Comparison of ENCODE assay signal across 21 cellular contexts in genomic region chr4:108950158-108950915, GRCh38.
A peak's percentile ranks its signal among the peaks of the same experiment; 100 is the strongest.
DNase-seq lines count a peak whose midpoint lies in the region; ATAC-seq, FAIRE-seq and TF ChIP-seq lines count a peak whose summit lies in the region.
"Had no signal": no experiment of that assay in that cellular context is flagged by ENCODE, and none has a peak within 500 bp of the region (broad histone marks: within the 10 kb centered on the region; RNA-seq: fewer than 3 reads in every experiment).

No MANE protein-coding gene starts in this region.

- H3K9me3 ChIP-seq in K562 (replicated peaks; ENCODE audit: control insufficient read depth, insufficient read depth, low read depth, low read length) (no peaks in the 10 kb centered on the region), neural cell (ENCODE audit: low read length) (no peaks in the 10 kb centered on the region), colonic mucosa (no peaks in the 10 kb centered on the region)
- H3K9me3 ChIP-seq: BLaER1, Peyer's patch had no signal

- BruUV-seq in K562 (replicated peaks; lab: Mats Ljungman, UMichigan), result no TSS peak

- TF ChIP-seq POLR2A in K562 (conservative IDR thresholded peaks at IDR 0.05), result no peak

- H3K27me3 ChIP-seq in K562 (ENCODE audit: control insufficient read depth in 2 of 2, insufficient read depth in 2 of 2, low read length in 2 of 2), result no peaks in the 10 kb centered on the region
- H3K27me3 ChIP-seq in neural cell (ENCODE audit: insufficient read depth, low read depth, low read length), result no peaks in the 10 kb centered on the region
- no peaks in the 10 kb centered on the region for H3K27me3 ChIP-seq in colonic mucosa
- H3K27me3 ChIP-seq: BLaER1, Peyer's patch had no signal

- H3F3A ChIP-seq in neural cell (ENCODE audit: insufficient read depth, low read length, poor library complexity, severe bottlenecking), result no peaks in the 10 kb centered on the region

- TF ChIP-seq CTCF in AG10803 (conservative IDR thresholded peaks at IDR 0.05; ENCODE audit: low read length) (no peak), K562 (IDR thresholded peaks at IDR 0.05 in 2 of 3, conservative IDR thresholded peaks at IDR 0.05 in 1 of 3; ENCODE audit: insufficient read depth in 2 of 3, low read depth in 1 of 3, low read length in 3 of 3) (no peak), neural cell (IDR thresholded peaks at IDR 0.05; ENCODE audit: poor library complexity, severe bottlenecking) (no peak), colonic mucosa (IDR thresholded peaks at IDR 0.05) (no peak)

- TF ChIP-seq RAD21 in K562 (CRISPR knock-in tag; conservative IDR thresholded peaks at IDR 0.05 in 1 of 2, IDR thresholded peaks at IDR 0.05 in 1 of 2), result no peak
- no peak for TF ChIP-seq RAD21 in neural cell (conservative IDR thresholded peaks at IDR 0.05)

- H3K36me3 ChIP-seq in K562 (ENCODE audit: control insufficient read depth, insufficient read depth, low read length) (no peaks in the 10 kb centered on the region), neural cell (ENCODE audit: insufficient read depth, low read length) (no peaks in the 10 kb centered on the region), colonic mucosa (no peaks in the 10 kb centered on the region)
- H3K36me3 ChIP-seq: BLaER1, Peyer's patch had no signal

- H3K9me2 ChIP-seq in neural cell (ENCODE audit: insufficient read depth, low read length), result no peaks in the 10 kb centered on the region

- ATAC-seq in K562, result peak; percentile 73

- H3K4me2 ChIP-seq in K562 (ENCODE audit: insufficient read depth, low read length) (no peak overlapping the region), neural cell (ENCODE audit: low read length) (no peak overlapping the region)
- H3K4me2 ChIP-seq: BLaER1 had no signal

- H3K27ac ChIP-seq in K562 (ENCODE audit: extremely low read depth, low read depth, low read length), result peak overlapping the region; percentile 48
- H3K27ac ChIP-seq in neural cell (ENCODE audit: low read length), result peak overlapping the region; percentile 33
- no peak overlapping the region for H3K27ac ChIP-seq in colonic mucosa
- H3K27ac ChIP-seq: BLaER1, HL-60, Peyer's patch had no signal

- POLR2A ChIA-PET in K562 (lab: Yijun Ruan, JAX), result no interaction called here

- peak; percentile 71 for FAIRE-seq in K562 (lab: Jason Lieb, UNC)

- H4K20me1 ChIP-seq in K562 (replicated peaks; ENCODE audit: control insufficient read depth, insufficient read depth, low read length) (no peaks in the 10 kb centered on the region), neural cell (ENCODE audit: insufficient read depth) (no peaks in the 10 kb centered on the region)
- H4K20me1 ChIP-seq: BLaER1 had no signal

- H3K4me1 ChIP-seq in K562 (replicated peaks in 1 of 2; ENCODE audit: control insufficient read depth in 2 of 2, insufficient read depth in 2 of 2, low read length in 2 of 2), result peaks cover 0 to 19% of the 10 kb centered on the region in 2 experiments; a peak in 3 of 5 replicates
- peaks cover 2% of the 10 kb centered on the region for H3K4me1 ChIP-seq in colonic mucosa
- H3K4me1 ChIP-seq: BLaER1, Peyer's patch had no signal

- H3K9ac ChIP-seq in K562 (ENCODE audit: insufficient read depth in 1 of 2, low read depth in 2 of 2, low read length in 2 of 2), result no peak overlapping the region; a peak in 1 of 4 replicates
- no peak overlapping the region for H3K9ac ChIP-seq in neural cell (ENCODE audit: low read length)
- H3K9ac ChIP-seq in colonic mucosa (ENCODE audit: low read depth in 2 of 2, low read length in 2 of 2), result no peak overlapping the region
- H3K9ac ChIP-seq: BLaER1 had no signal

- TF ChIP-seq EP300 in K562 (IDR thresholded peaks at IDR 0.05; ENCODE audit: low read length) (no peak), neural cell (conservative IDR thresholded peaks at IDR 0.05; ENCODE audit: poor library complexity, severe bottlenecking) (no peak)

- CTCF ChIA-PET in K562 (lab: Yijun Ruan, JAX; ENCODE audit: low intra/inter-chr PET ratio), result no interaction called here

- H2AFZ ChIP-seq in K562 (ENCODE audit: low read depth, low read length) (peak overlapping the region; percentile 90), neural cell (ENCODE audit: low read depth, low read length) (no peak overlapping the region)

- peak; percentile 29 for DNase-seq in AG10803 (ENCODE audit: low read depth)
- DNase-seq in EH (ENCODE audit: low read depth), result peak; percentile 78
- DNase-seq in K562 (ENCODE audit: extremely low read depth in 1 of 4, low spot score in 3 of 4), result peak in 2 of 4 experiments; percentile 11 to 51
- DNase-seq in medulla oblongata (ENCODE audit: extremely low spot score), result no peak
- no peak for DNase-seq in Kasumi-1 (lab: John Stamatoyannopoulos, UW)
- DNase-seq in colonic mucosa, result no peak
- DNase-seq: CD4-positive, alpha-beta T cell; COR-L47; DMS79; H7; KG1; NCI-H1105; NCI-H146; NCI-H2029; NCI-H226; NCI-H524; NCI-H774; Peyer's patch had no signal

- in situ Hi-C loops in K562 (cut with MboI), result no loop called here

- H3K9me1 ChIP-seq in K562 (ENCODE audit: control insufficient read depth, insufficient read depth, low read length), result no peaks in the 10 kb centered on the region

- WGBS in K562 (ENCODE audit: insufficient coverage, low coverage, missing lambda C conversion rate), result 37% methylated on average over 6 of the region's 6 CpGs

- intact Hi-C loops in K562 (cut with micrococcal nuclease), result no loop called here
- intact Hi-C loops in colonic mucosa (cut with DNase I), result no loop called here

- H3K4me3 ChIP-seq in AG10803 (ENCODE audit: low read length) (no peak overlapping the region), K562 (no peak overlapping the region), neural cell (ENCODE audit: low read length) (no peak overlapping the region), colonic mucosa (no peak overlapping the region)
- H3K4me3 ChIP-seq: BLaER1, Peyer's patch had no signal

- no peaks in the 10 kb centered on the region for H3K79me2 ChIP-seq in K562 (ENCODE audit: control insufficient read depth, insufficient read depth, low read length)
- H3K79me2 ChIP-seq in neural cell (replicated peaks; ENCODE audit: insufficient read depth, low read length), result no peaks in the 10 kb centered on the region

TF ChIP-seq in K562, 482 proteins besides CTCF, POLR2A, EP300 and RAD21 (continues in another document):
- peak; percentile 59; the same call in 1 of the 2 replicates for TF ChIP-seq USF2 (CRISPR knock-in tag; IDR thresholded peaks at IDR 0.05)
- no peak for TF ChIP-seq ZEB2 (IDR thresholded peaks at IDR 0.05)
- TF ChIP-seq THAP12 (CRISPR knock-in tag; IDR thresholded peaks at IDR 0.05), result no peak

TF ChIP-seq in neural cell, 6 proteins besides CTCF, POLR2A, EP300 and RAD21:
- no peak for TF ChIP-seq EZH2 (IDR thresholded peaks at IDR 0.05; ENCODE audit: borderline replicate concordance, insufficient read depth, low read length, poor library complexity, severe bottlenecking)
- no peak for TF ChIP-seq POLR2AphosphoS5 (IDR thresholded peaks at IDR 0.05)
- TF ChIP-seq TAF1 (IDR thresholded peaks at IDR 0.05; ENCODE audit: low read depth), result no peak
- no peak for TF ChIP-seq REST (IDR thresholded peaks at IDR 0.05; ENCODE audit: borderline replicate concordance)
- TF ChIP-seq MXI1 (conservative IDR thresholded peaks at IDR 0.05; ENCODE audit: poor library complexity, severe bottlenecking), result no peak
- no peak for TF ChIP-seq SMC3 (conservative IDR thresholded peaks at IDR 0.05; ENCODE audit: poor library complexity)

Comparison
In these comparisons a context has a peak if more than half of its experiments do, and no peak if none do; other contexts are left out.
1. DNase-seq: peak in AG10803 (single experiment) and EH (single experiment); none in medulla oblongata (single experiment), Kasumi-1 (0 of 2) and colonic mucosa (single experiment).